Comparison of ENCODE assay signal across 22 cellular contexts in the genomic region with DNA sequence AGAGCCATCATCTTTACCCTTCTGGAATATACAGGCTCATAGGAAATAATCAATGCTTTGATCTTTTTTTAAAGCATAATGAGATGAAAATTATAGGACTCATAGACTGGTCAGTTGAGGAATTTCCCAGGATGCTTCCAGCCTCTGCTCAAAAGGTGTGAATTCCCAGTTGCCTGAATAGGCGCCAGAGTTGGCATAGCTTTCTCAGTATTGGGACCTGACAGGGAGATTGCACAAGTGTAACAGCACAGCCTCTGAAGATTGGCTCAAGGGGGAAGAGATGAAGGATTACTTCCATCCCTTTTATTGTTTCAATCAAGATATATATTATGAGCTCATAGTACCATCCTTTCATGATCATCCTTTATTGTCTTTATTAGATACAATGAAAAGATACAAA. TPM values are rescaled to one million over a fixed set of nuclear protein-coding genes. Genes with fewer than 3 reads are reported as not detected.
DNase-seq lines count a peak whose midpoint lies in the region; ATAC-seq and TF ChIP-seq lines count a peak whose summit lies in the region.
"Had no signal": no experiment of that assay in that cellular context is flagged by ENCODE, and none has a peak within 500 bp of the region (broad histone marks: within the 10 kb centered on the region; RNA-seq: fewer than 3 reads in every experiment).

No MANE protein-coding gene starts in this region.

- ATAC-seq in Right ventricle myocardium superior (ENCODE audit: poor library complexity) (peak; percentile 87), Right ventricle myocardium inferior (no peak), left cardiac atrium (peak; percentile 62 to 85)
- ATAC-seq: A549, GM12878 had no signal

- intact Hi-C loops in Right ventricle myocardium superior (cut with DNase I) (no loop called here), Right ventricle myocardium inferior (cut with DNase I) (no loop called here), left cardiac atrium (cut with DNase I) (no loop called here)

- DNase-seq in Right ventricle myocardium superior, result no peak
- DNase-seq in Right ventricle myocardium inferior (ENCODE audit: missing footprints), result no peak
- DNase-seq in left cardiac atrium, result no peak
- DNase-seq in right atrium auricular region (ENCODE audit: low spot score), result no peak
- DNase-seq in activated effector memory CD4-positive, alpha-beta T cell treated with Interleukin-2 at 50 U/mL for 16 hours, result no peak
- DNase-seq: 8988T; ACHN; AML-193; BE2C; CD4-positive, alpha-beta T cell; CD8-positive, alpha-beta memory T cell; DMS 273 treated with DMSO at 0.1 percent for 48 hours; DMS79; EL; GDM1; GM23248; H7; HCEC 1CT had no signal

- H3K27ac ChIP-seq in right atrium auricular region, result peak overlapping the region in 1 of 2 donors; percentile 26
- peak overlapping the region; percentile 21 for H3K27ac ChIP-seq in neutrophil
- H3K27ac ChIP-seq: A549; BLaER1 treated with 17β-estradiol and CSF1 and Interleukin-3, amounts not matched to agents 10 nM and 100 nM; GM23248 had no signal

- H3K27me3 ChIP-seq in right atrium auricular region, result no peaks in the 10 kb centered on the region
- no peaks in the 10 kb centered on the region for H3K27me3 ChIP-seq in neutrophil
- H3K27me3 ChIP-seq: BE2C; BLaER1 treated with 17β-estradiol and CSF1 and Interleukin-3, amounts not matched to agents 10 nM and 100 nM had no signal

- H3K36me3 ChIP-seq in right atrium auricular region (no peaks in the 10 kb centered on the region), neutrophil (no peaks in the 10 kb centered on the region)

- H3K4me1 ChIP-seq in right atrium auricular region, result peaks cover 0 to 23% of the 10 kb centered on the region in 2 donors
- peaks cover 16 to 37% of the 10 kb centered on the region in 2 experiments for H3K4me1 ChIP-seq in neutrophil (ENCODE audit: control insufficient read depth in 1 of 2, insufficient read depth in 1 of 2, low read depth in 1 of 2, low read length in 1 of 2)
- H3K4me1 ChIP-seq: A549, BE2C had no signal

- H3K4me3 ChIP-seq in right atrium auricular region (no peak overlapping the region), neutrophil (ENCODE audit: low read depth in 1 of 2, low read length in 1 of 2) (no peak overlapping the region)
- H3K4me3 ChIP-seq: A549; BLaER1 treated with 17β-estradiol and CSF1 and Interleukin-3, amounts not matched to agents 10 nM and 100 nM; GM12878; GM23248 had no signal

- TF ChIP-seq CTCF in right atrium auricular region (IDR thresholded peaks at IDR 0.05) (no peak), neutrophil (IDR thresholded peaks at IDR 0.05) (no peak)

- no peaks in the 10 kb centered on the region for H3K9me3 ChIP-seq in right atrium auricular region
- no peaks in the 10 kb centered on the region for H3K9me3 ChIP-seq in neutrophil
- H3K9me3 ChIP-seq: A549, BE2C had no signal

RNA-seq across cellular contexts. Expression of a gene that starts 17.9 kb away (rescaled TPM):
- total RNA-seq in Right ventricle myocardium superior (11.8 TPM), Right ventricle myocardium inferior (12.1 TPM), left cardiac atrium (10 to 100 TPM; 17.3 to 19.6 TPM), right atrium auricular region (10 to 100 TPM; 15.4 to 16.2 TPM)
